Comparison of ENCODE assay signal across 8 cellular contexts in the genomic region with DNA sequence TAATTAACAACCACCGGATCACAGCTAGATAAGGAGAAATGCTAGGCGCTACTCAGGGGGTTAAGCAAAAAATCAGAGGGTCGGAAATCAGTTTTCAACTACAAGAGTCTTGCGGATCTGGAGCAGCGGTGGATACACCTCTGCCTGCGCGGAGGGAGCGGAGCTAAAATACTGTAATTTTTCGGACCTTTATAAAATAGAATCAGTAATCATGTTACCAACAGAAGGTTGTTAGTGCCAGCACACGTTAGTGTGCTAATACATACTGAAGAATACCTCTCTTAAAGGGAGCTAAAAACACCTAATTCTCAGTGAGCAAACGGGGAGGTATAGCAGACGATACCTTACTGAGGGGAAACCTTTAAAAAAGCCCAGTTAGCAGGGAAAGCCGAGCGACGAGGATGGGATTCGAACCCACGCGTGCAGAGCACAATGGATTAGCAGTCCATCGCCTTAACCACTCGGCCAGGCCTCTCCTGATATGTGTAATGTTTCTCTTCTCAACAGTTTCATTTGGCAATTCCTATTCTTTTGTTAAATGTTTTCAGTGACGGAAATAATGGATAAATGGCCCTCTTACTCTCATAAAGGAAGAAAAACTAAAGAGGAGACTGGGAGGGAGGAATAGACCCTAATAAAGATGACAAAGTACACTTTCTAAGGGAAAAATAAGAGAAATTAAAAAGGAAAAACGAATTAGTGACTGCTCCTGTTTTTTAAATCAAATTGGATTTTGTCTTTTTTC. TPM values are rescaled to one million over a fixed set of nuclear protein-coding genes. Genes with fewer than 3 reads are reported as not detected.
DNase-seq lines count a peak whose midpoint lies in the region; ATAC-seq and TF ChIP-seq lines count a peak whose summit lies in the region.

No MANE protein-coding gene starts in this region.

- peak overlapping the region; percentile 94 to 98 for H3K27ac Mint-ChIP-seq in activated naive CD4-positive, alpha-beta T cell treated with anti-CD3 and anti-CD28 coated beads, Interleukin-2, amount 50 U/mL, for 72 hours

- 1 to 14% (median 2%) methylated on average over 22 of the region's 22 CpGs for WGBS in ovary, 3 donors
- WGBS in SK-N-SH (ENCODE audit: low lambda C conversion rate), result 77% methylated on average over 22 of the region's 22 CpGs

- CTCF ChIA-PET in HEK293T (lab: Yijun Ruan, JAX) (no interaction called here), OCI-LY7 (lab: Charles Lee; ENCODE audit: unreplicated experiment) (interaction anchor here (1.0 kb wide), 1 partner anchor 31 kb away, joined by 4 read pairs; no protein-coding TSS in a partner anchor), SK-N-SH (lab: Yijun Ruan, JAX) (interaction anchor here (0.9 kb wide), 1 partner anchor 290 kb away, joined by 3 read pairs; no protein-coding TSS in a partner anchor)

- TF ChIP-seq RAD21 in SK-N-SH (IDR thresholded peaks at IDR 0.05; ENCODE audit: low read length), result no peak

- peak overlapping the region; percentile 88 for H3K4me2 ChIP-seq in OCI-LY7 (ENCODE audit: low read length)
- no peak overlapping the region for H3K4me2 ChIP-seq in SK-N-SH

- intact Hi-C loops in OCI-LY7 (cut with micrococcal nuclease; ENCODE audit: unreplicated experiment) (no loop called here), ovary (cut with DNase I) (no loop called here)

- H3K4me1 ChIP-seq in OCI-LY7 (ENCODE audit: insufficient read depth, low read length, poor library complexity, severe bottlenecking) (peaks cover 21% of the 10 kb centered on the region), ovary (ENCODE audit: insufficient read depth) (peaks cover 2% of the 10 kb centered on the region), SK-N-SH (ENCODE audit: control insufficient read depth in 1 of 2, insufficient read depth in 2 of 2, low read depth in 1 of 2, low read length in 1 of 2) (peaks cover 0 to 4% of the 10 kb centered on the region in 2 experiments; a peak in 3 of 4 replicates)

- no peaks in the 10 kb centered on the region for H3K9me3 Mint-ChIP-seq in activated naive CD4-positive, alpha-beta T cell treated with anti-CD3 and anti-CD28 coated beads, Interleukin-2, amount 50 U/mL, for 72 hours

- no peak for TF ChIP-seq EP300 in ovary (IDR thresholded peaks at IDR 0.05)
- no peak for TF ChIP-seq EP300 in SK-N-SH (IDR thresholded peaks at IDR 0.05; ENCODE audit: borderline replicate concordance in 1 of 2, low read depth in 1 of 2, low read length in 1 of 2)

- no peaks in the 10 kb centered on the region for H3K27me3 ChIP-seq in ovary
- no peaks in the 10 kb centered on the region for H3K27me3 ChIP-seq in SK-N-SH (ENCODE audit: insufficient read depth)

- BruUV-seq in OCI-LY7 (replicated peaks; lab: Mats Ljungman, UMichigan), result no TSS peak

- TF ChIP-seq POLR2A in ovary (IDR thresholded peaks at IDR 0.05), result no peak

- TF ChIP-seq CTCF in OCI-LY7 (conservative IDR thresholded peaks at IDR 0.05; ENCODE audit: low read length), result no peak
- TF ChIP-seq CTCF in ovary (IDR thresholded peaks at IDR 0.05), result no peak
- TF ChIP-seq CTCF in SK-N-SH (IDR thresholded peaks at IDR 0.05), result no peak

- H3K79me2 ChIP-seq in OCI-LY7 (ENCODE audit: insufficient read depth, low read depth, low read length), result no peaks in the 10 kb centered on the region
- no peaks in the 10 kb centered on the region for H3K79me2 ChIP-seq in SK-N-SH (ENCODE audit: insufficient read depth)

- H3K36me3 ChIP-seq in OCI-LY7 (ENCODE audit: insufficient read depth, low read length) (no peaks in the 10 kb centered on the region; the same call in 1 of the 2 replicates), ovary (no peaks in the 10 kb centered on the region), SK-N-SH (replicated peaks in 1 of 2; ENCODE audit: control insufficient read depth in 1 of 2, insufficient read depth in 2 of 2, low read length in 1 of 2) (no peaks in the 10 kb centered on the region)

- H3K9ac ChIP-seq in SK-N-SH, result no peak overlapping the region

- H3K36me3 Mint-ChIP-seq in activated naive CD4-positive, alpha-beta T cell treated with anti-CD3 and anti-CD28 coated beads, Interleukin-2, amount 50 U/mL, for 72 hours, result peaks cover 0 to 6% of the 10 kb centered on the region in 2 donors

- POLR2A ChIA-PET in HEK293T (lab: Yijun Ruan, JAX), result interaction anchor here (0.8 to 2.7 kb wide), 7 partner anchors 17 to 233 kb away, joined by 3 to 8 read pairs (median 4); a partner anchor contains a TSS
- POLR2A ChIA-PET in OCI-LY7 (lab: Charles Lee), result interaction anchor here (0.6 to 1.6 kb wide), 5 partner anchors 9 to 228 kb away, joined by 3 to 5 read pairs (median 3); a partner anchor contains a TSS
- POLR2A ChIA-PET in SK-N-SH (lab: Yijun Ruan, JAX), result no interaction called here

- H2AFZ ChIP-seq in OCI-LY7 (ENCODE audit: low read length) (peak overlapping the region; percentile 98), SK-N-SH (ENCODE audit: low read depth) (no peak overlapping the region)

- H4K20me1 ChIP-seq in OCI-LY7 (ENCODE audit: insufficient read depth, low read length) (no peaks in the 10 kb centered on the region), SK-N-SH (ENCODE audit: insufficient read depth) (no peaks in the 10 kb centered on the region)

- DNase-seq in COLO668 (lab: John Stamatoyannopoulos, UW; ENCODE audit: unreplicated experiment), result peak; percentile 6
- DNase-seq in HEK293T (ENCODE audit: extremely low spot score), result peak; percentile 63
- peak; percentile 41 for DNase-seq in OCI-LY7 (ENCODE audit: low spot score)
- DNase-seq in activated naive CD4-positive, alpha-beta T cell treated with anti-CD3 and anti-CD28 coated beads, Interleukin-2, amount 50 U/mL, for 72 hours (ENCODE audit: low spot score in 2 of 2), result peak; percentile 58 to 75
- DNase-seq in globus pallidus (ENCODE audit: low spot score), result peak; percentile 55
- peak; percentile 74 to 87 (median 78) for DNase-seq in ovary
- DNase-seq in SK-N-SH, result no peak

- peak overlapping the region; percentile 64 for H3K27ac ChIP-seq in OCI-LY7 (ENCODE audit: low read depth, low read length, poor library complexity, severe bottlenecking)
- H3K27ac ChIP-seq in ovary, result peak overlapping the region; percentile 26 to 70
- no peak overlapping the region for H3K27ac ChIP-seq in SK-N-SH (ENCODE audit: low read depth in 2 of 2, low read length in 1 of 2)

- peak; percentile 66 to 72 for ATAC-seq in activated naive CD4-positive, alpha-beta T cell treated with anti-CD3 and anti-CD28 coated beads, Interleukin-2, amount 50 U/mL, for 72 hours
- no peak for ATAC-seq in GM21825 (IDR thresholded peaks at IDR 0.05; ENCODE audit: unreplicated experiment)

- peaks cover 10% of the 10 kb centered on the region for H3F3A ChIP-seq in SK-N-SH (replicated peaks; ENCODE audit: insufficient read depth)

- H3K9me2 ChIP-seq in OCI-LY7 (ENCODE audit: insufficient read depth, low read length) (no peaks in the 10 kb centered on the region), SK-N-SH (no peaks in the 10 kb centered on the region; the same call in 1 of the 2 replicates)

- H3K9me3 ChIP-seq in OCI-LY7 (ENCODE audit: low read length) (no peaks in the 10 kb centered on the region), ovary (no peaks in the 10 kb centered on the region), SK-N-SH (no peaks in the 10 kb centered on the region)

- peak overlapping the region; percentile 68 for H3K4me3 ChIP-seq in OCI-LY7 (ENCODE audit: low read depth, low read length, poor library complexity, severe bottlenecking)
- peak overlapping the region; percentile 24 for H3K4me3 ChIP-seq in ovary
- no peak overlapping the region for H3K4me3 ChIP-seq in SK-N-SH (ENCODE audit: low read depth in 2 of 2, low read length in 1 of 2)

TF ChIP-seq in HEK293T, 16 proteins besides CTCF, POLR2A, EP300 and RAD21:
- TF ChIP-seq TARDBP (IDR thresholded peaks at IDR 0.05), result no peak
- TF ChIP-seq L3MBTL2 (conservative IDR thresholded peaks at IDR 0.05), result 0 out of 2 replicates have a peak, but pooled peaks have one; percentile 19

TF ChIP-seq in SK-N-SH, 30 proteins besides CTCF, POLR2A, EP300 and RAD21:
- no peak for TF ChIP-seq GABPA (IDR thresholded peaks at IDR 0.05; ENCODE audit: low read depth)
- TF ChIP-seq, protein P1, sequence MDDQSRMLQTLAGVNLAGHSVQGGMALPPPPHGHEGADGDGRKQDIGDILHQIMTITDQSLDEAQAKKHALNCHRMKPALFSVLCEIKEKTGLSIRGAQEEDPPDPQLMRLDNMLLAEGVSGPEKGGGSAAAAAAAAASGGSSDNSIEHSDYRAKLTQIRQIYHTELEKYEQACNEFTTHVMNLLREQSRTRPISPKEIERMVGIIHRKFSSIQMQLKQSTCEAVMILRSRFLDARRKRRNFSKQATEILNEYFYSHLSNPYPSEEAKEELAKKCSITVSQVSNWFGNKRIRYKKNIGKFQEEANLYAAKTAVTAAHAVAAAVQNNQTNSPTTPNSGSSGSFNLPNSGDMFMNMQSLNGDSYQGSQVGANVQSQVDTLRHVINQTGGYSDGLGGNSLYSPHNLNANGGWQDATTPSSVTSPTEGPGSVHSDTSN (IDR thresholded peaks at IDR 0.05), result no peak
- no peak for TF ChIP-seq SMC3 (IDR thresholded peaks at IDR 0.05; ENCODE audit: low read depth, low read length)
- TF ChIP-seq POLR2AphosphoS5 (IDR thresholded peaks at IDR 0.05; ENCODE audit: low read depth, low read length), result no peak
- TF ChIP-seq JUND (IDR thresholded peaks at IDR 0.05), result no peak

RNA-seq across cellular contexts. Expression of a gene that starts 59.7 kb away (rescaled TPM):
- 47.9 and 54.5 TPM in 2 replicates for total RNA-seq in OCI-LY7 (2014; rRNA removed; shearing (Covaris generic))
- total RNA-seq in OCI-LY7 (2022), result 70.8 and 95.7 TPM in 2 replicates
- total RNA-seq in activated naive CD4-positive, alpha-beta T cell treated with anti-CD3 and anti-CD28 coated beads, Interleukin-2, amount 50 U/mL, for 72 hours, result 100 to 1,000 TPM in 1 of 2 donors, 10 to 100 TPM in 1; 78.2 to 121 TPM
- 10 to 100 TPM in 6 of 7 donors, 1 to 10 TPM in 1; 9.9 to 36.5 (median 16.5) TPM for total RNA-seq in ovary
- polyA plus RNA-seq in ovary, result 10 to 100 TPM; 22.9 to 45.7 TPM
- polyA plus RNA-seq in SK-N-SH (2012; rRNA removed), result 20.3 and 24.2 TPM in 2 replicates
- polyA plus RNA-seq in SK-N-SH (2012; cell fraction: cytosol; rRNA removed), result 19.5 and 22.5 TPM in 2 replicates
- polyA plus RNA-seq in SK-N-SH (2012; cell fraction: nucleus; rRNA removed), result 31.8 and 33.3 TPM in 2 replicates

Comparison
In these comparisons a context has a peak if more than half of its experiments do, and no peak if none do; other contexts are left out.
1. H3K27ac ChIP-seq: peak in OCI-LY7 (single experiment) and ovary (2 of 2); none in SK-N-SH (0 of 2).
2. H3K4me3 ChIP-seq: peak in OCI-LY7 (single experiment) and ovary (single experiment); none in SK-N-SH (0 of 2).